Comparison of ENCODE assay signal across 9 cellular contexts in genomic region chr17:164536-165235, GRCh38. TPM values are rescaled to one million over a fixed set of nuclear protein-coding genes. Genes with fewer than 3 reads are reported as not detected.
A peak's percentile ranks its signal among the peaks of the same experiment; 100 is the strongest.
DNase-seq lines count a peak whose midpoint lies in the region; ATAC-seq, FAIRE-seq and TF ChIP-seq lines count a peak whose summit lies in the region.
"Had no signal": no experiment of that assay in that cellular context is flagged by ENCODE, and none has a peak within 500 bp of the region (broad histone marks: within the 10 kb centered on the region; RNA-seq: fewer than 3 reads in every experiment).

No MANE protein-coding gene starts in this region.

- H3K4me3 ChIP-seq in A549 (no peak overlapping the region), Peyer's patch (no peak overlapping the region)

- peak; percentile 61 to 65 for DNase-seq in A549 (ENCODE audit: low read depth in 1 of 2, low spot score in 1 of 2)
- DNase-seq in EH (ENCODE audit: low read depth): peak; percentile 55
- peak in 1 of 3 donors; percentile 61 for DNase-seq in Peyer's patch
- DNase-seq in dedifferentiated amniotic fluid mesenchymal stem cell (ENCODE audit: extremely low spot score): peak; percentile 25
- DNase-seq in lung microvascular endothelial cell (ENCODE audit: low read depth in 2 of 2): peak; percentile 74 to 86
- no peak for DNase-seq in NCI-H1048 (lab: John Stamatoyannopoulos, UW)

- TF ChIP-seq EP300 in A549 (IDR thresholded peaks at IDR 0.05): no peak

- CTCF ChIA-PET in A549 (lab: Yijun Ruan, JAX): interaction anchor here (0.9 to 5.2 kb wide), 14 partner anchors 9 to 816 kb away, joined by 3 to 44 read pairs (median 4); partner anchors contain the start of gene NXN

- H3K36me3 ChIP-seq in Peyer's patch: no peaks in the 10 kb centered on the region

- peak; percentile 79 to 87 for TF ChIP-seq RAD21 in A549 (conservative IDR thresholded peaks at IDR 0.05 in 1 of 2, IDR thresholded peaks at IDR 0.05 in 1 of 2)

- H3K9me3 ChIP-seq in A549 (no peaks in the 10 kb centered on the region), Peyer's patch (no peaks in the 10 kb centered on the region)

- no peaks in the 10 kb centered on the region for H3K27me3 ChIP-seq in Peyer's patch

- H3K4me1 ChIP-seq in A549: no peaks in the 10 kb centered on the region
- H3K4me1 ChIP-seq in Peyer's patch: no peaks in the 10 kb centered on the region

- peak; percentile 68 to 88 for ATAC-seq in A549
- no peak for ATAC-seq in GM19328 (IDR thresholded peaks at IDR 0.05; ENCODE audit: unreplicated experiment)
- ATAC-seq in HG03342 (IDR thresholded peaks at IDR 0.05; ENCODE audit: unreplicated experiment): no peak

- peak; percentile 51 for TF ChIP-seq CTCF in A549 (IDR thresholded peaks at IDR 0.05)
- peak in 4 of 6 experiments; percentile 20 to 52 (median 42) for TF ChIP-seq CTCF in Peyer's patch (IDR thresholded peaks at IDR 0.05)

- 82% methylated on average over 9 of the region's 14 CpGs for WGBS in A549 (ENCODE audit: missing lambda C conversion rate)

- no peak for FAIRE-seq in A549 (lab: Jason Lieb, UNC)
- FAIRE-seq: colon had no signal

- peak overlapping the region; percentile 41 to 43; a peak in 3 of 6 replicates for H3K27ac ChIP-seq in A549
- H3K27ac ChIP-seq in Peyer's patch: no peak overlapping the region

- POLR2A ChIA-PET in A549 (lab: Yijun Ruan, JAX): no interaction called here

- no peak overlapping the region for H3K4me2 ChIP-seq in A549

- TF ChIP-seq POLR2A in A549 (IDR thresholded peaks at IDR 0.05; ENCODE audit: low read length) (no peak), Peyer's patch (IDR thresholded peaks at IDR 0.05) (no peak)

TF ChIP-seq in A549, 52 proteins besides CTCF, POLR2A, EP300 and RAD21:
- TF ChIP-seq HOXB13 (CRISPR knock-in tag; IDR thresholded peaks at IDR 0.05; ENCODE audit: low read depth) (no peak), MAFK (IDR thresholded peaks at IDR 0.05; ENCODE audit: partially characterized antibody) (peak; percentile 53), SMC3 (IDR thresholded peaks at IDR 0.05) (peak; percentile 69), HEYL (CRISPR knock-in tag; IDR thresholded peaks at IDR 0.05) (no peak)

RNA-seq across cellular contexts. Expression of gene DOC2B, which starts 16.8 kb away (rescaled TPM):
- polyA plus RNA-seq in A549 (2011; rRNA removed) (1.6 and 2.0 TPM in 2 replicates), A549 (2017; fragmentation: RNase III; extraction: RNeasy Plus Mini Kit Qiagen cat#74134 plus additional on column Dnase treatment) (0.27 to 0.30 TPM (median 0.28 TPM) in 3 replicates)
- polyA plus RNA-seq in A549 (2012; cell fraction: cytosol; rRNA removed): 1.2 and 1.3 TPM in 2 replicates
- 1.5 TPM in 2 replicates for polyA plus RNA-seq in A549 (2012; cell fraction: nucleus; rRNA removed)
- 2.7 and 5.4 TPM in 2 replicates for polyA minus RNA-seq in A549 (2011; rRNA and poly(A)+ RNA removed)
- total RNA-seq in Peyer's patch (10 to 100 TPM in 1 of 4 donors, 1 to 10 TPM in 3; 4.2 to 29.7 (median 6.1) TPM), lung microvascular endothelial cell (5.9 and 37.9 TPM in 2 replicates)

RNA-seq across cellular contexts. Expression of gene SCGB1C2, which starts 27.3 kb away (rescaled TPM):
- polyA plus RNA-seq in A549 (2011; rRNA removed) (not detected in 2 replicates), A549 (2017; fragmentation: RNase III; extraction: RNeasy Plus Mini Kit Qiagen cat#74134 plus additional on column Dnase treatment) (not detected in 3 replicates)
- polyA plus RNA-seq in A549 (2012; cell fraction: cytosol; rRNA removed): not detected in 2 replicates
- polyA plus RNA-seq in A549 (2012; cell fraction: nucleus; rRNA removed): not detected in 2 replicates
- polyA minus RNA-seq in A549 (2011; rRNA and poly(A)+ RNA removed): not detected in 2 replicates
- total RNA-seq in Peyer's patch (not detected), lung microvascular endothelial cell (not detected in 2 replicates)

Comparison
In these comparisons a context has a peak if more than half of its experiments do, and no peak if none do; other contexts are left out.
1. ATAC-seq: peak in A549 (2 of 2); none in GM19328 (single experiment) and HG03342 (single experiment).
2. H3K27ac ChIP-seq: peak in A549 (2 of 2); none in Peyer's patch (0 of 4).